In the genomic region with DNA sequence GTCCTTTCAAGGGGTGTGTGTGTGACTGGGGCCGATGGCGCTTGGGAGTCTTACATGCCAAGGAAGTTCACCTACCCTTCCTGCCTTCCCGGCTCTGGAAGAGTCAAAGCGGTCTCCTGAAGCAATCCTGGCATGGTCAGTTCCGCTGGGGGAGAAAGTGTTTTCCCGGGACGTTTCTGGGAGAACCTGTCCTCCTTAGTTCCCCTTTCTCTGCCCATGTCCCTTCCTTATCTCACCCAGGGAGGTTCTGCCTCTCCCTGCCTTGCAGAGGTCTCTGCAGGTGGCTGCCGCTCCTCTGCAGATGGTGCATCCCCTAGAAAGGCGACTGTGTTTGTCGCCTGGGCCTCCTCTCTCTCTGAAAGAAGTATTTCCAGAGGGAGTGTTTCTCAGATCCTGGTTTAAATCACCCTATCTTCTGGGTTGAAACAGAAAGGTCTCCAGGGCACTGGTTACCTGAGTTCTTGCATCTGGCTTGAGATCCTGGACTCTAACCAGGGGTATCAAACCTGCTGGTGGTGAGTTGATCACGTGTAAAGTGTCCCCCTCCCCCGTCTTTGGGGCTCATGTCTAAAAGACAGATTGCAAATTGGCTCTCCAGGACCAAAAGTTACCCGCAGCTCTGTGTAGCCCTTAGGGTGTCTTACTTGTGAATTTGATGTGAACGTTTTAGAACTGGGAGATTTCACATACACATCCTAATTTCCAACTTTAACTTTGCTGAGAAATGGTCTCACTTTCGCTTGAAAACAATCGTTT, we compare ENCODE assay signal across 1 cellular context.
TF ChIP-seq lines count a peak whose summit lies in the region.

No MANE protein-coding gene starts in this region.

TF ChIP-seq in SK-N-SH treated with all-trans-retinoic acid at 6 μM for 48 hours, 23 proteins besides CTCF, POLR2A, EP300 and RAD21 (continued from another document):
- TF ChIP-seq, protein P1, sequence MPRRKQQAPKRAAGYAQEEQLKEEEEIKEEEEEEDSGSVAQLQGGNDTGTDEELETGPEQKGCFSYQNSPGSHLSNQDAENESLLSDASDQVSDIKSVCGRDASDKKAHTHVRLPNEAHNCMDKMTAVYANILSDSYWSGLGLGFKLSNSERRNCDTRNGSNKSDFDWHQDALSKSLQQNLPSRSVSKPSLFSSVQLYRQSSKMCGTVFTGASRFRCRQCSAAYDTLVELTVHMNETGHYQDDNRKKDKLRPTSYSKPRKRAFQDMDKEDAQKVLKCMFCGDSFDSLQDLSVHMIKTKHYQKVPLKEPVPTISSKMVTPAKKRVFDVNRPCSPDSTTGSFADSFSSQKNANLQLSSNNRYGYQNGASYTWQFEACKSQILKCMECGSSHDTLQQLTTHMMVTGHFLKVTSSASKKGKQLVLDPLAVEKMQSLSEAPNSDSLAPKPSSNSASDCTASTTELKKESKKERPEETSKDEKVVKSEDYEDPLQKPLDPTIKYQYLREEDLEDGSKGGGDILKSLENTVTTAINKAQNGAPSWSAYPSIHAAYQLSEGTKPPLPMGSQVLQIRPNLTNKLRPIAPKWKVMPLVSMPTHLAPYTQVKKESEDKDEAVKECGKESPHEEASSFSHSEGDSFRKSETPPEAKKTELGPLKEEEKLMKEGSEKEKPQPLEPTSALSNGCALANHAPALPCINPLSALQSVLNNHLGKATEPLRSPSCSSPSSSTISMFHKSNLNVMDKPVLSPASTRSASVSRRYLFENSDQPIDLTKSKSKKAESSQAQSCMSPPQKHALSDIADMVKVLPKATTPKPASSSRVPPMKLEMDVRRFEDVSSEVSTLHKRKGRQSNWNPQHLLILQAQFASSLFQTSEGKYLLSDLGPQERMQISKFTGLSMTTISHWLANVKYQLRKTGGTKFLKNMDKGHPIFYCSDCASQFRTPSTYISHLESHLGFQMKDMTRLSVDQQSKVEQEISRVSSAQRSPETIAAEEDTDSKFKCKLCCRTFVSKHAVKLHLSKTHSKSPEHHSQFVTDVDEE (CRISPR knock-in tag; IDR thresholded peaks at IDR 0.05): no peak
- TF ChIP-seq ZNF565 (CRISPR knock-in tag; conservative IDR thresholded peaks at IDR 0.05; ENCODE audit: low read depth) (no peak), BACH2 (CRISPR knock-in tag; IDR thresholded peaks at IDR 0.05; ENCODE audit: borderline replicate concordance) (no peak), SNAI2 (CRISPR knock-in tag; IDR thresholded peaks at IDR 0.05) (no peak), ZNF70 (CRISPR knock-in tag; IDR thresholded peaks at IDR 0.05) (no peak), ISL1 (CRISPR knock-in tag; IDR thresholded peaks at IDR 0.05) (no peak), ZNF8 (CRISPR knock-in tag; IDR thresholded peaks at IDR 0.05) (no peak)
- TF ChIP-seq, protein P2, sequence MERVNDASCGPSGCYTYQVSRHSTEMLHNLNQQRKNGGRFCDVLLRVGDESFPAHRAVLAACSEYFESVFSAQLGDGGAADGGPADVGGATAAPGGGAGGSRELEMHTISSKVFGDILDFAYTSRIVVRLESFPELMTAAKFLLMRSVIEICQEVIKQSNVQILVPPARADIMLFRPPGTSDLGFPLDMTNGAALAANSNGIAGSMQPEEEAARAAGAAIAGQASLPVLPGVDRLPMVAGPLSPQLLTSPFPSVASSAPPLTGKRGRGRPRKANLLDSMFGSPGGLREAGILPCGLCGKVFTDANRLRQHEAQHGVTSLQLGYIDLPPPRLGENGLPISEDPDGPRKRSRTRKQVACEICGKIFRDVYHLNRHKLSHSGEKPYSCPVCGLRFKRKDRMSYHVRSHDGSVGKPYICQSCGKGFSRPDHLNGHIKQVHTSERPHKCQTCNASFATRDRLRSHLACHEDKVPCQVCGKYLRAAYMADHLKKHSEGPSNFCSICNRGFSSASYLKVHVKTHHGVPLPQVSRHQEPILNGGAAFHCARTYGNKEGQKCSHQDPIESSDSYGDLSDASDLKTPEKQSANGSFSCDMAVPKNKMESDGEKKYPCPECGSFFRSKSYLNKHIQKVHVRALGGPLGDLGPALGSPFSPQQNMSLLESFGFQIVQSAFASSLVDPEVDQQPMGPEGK (CRISPR knock-in tag; IDR thresholded peaks at IDR 0.05; ENCODE audit: borderline replicate concordance): no peak
TF ChIP-seq in SK-N-SH treated with all-trans-retinoic acid at 6 μM for 48 hours: peak in this region for 0.
